14 cellular contexts compared by ENCODE assay signal in genomic region chr1:26016258-26016943, GRCh38. TPM values are rescaled to one million over a fixed set of nuclear protein-coding genes. Genes with fewer than 3 reads are reported as not detected.
DNase-seq lines count a peak whose midpoint lies in the region; ATAC-seq and FAIRE-seq lines count a peak whose summit lies in the region.
"Had no signal": no experiment of that assay in that cellular context is flagged by ENCODE, and none has a peak within 500 bp of the region (broad histone marks: within the 10 kb centered on the region; RNA-seq: fewer than 3 reads in every experiment).

No MANE protein-coding gene starts in this region.

- peak overlapping the region; percentile 58 for H3K27ac ChIP-seq in KOPT-K1 (ENCODE audit: low read depth, low read length, poor library complexity, severe bottlenecking)
- H3K27ac ChIP-seq: ascending aorta, C4-2B had no signal

- DNase-seq in EH (ENCODE audit: low read depth) (peak; percentile 38), SKM-1 (lab: John Stamatoyannopoulos, UW; ENCODE audit: unreplicated experiment) (peak; percentile 59), myocyte (ENCODE audit: low read depth) (peak; percentile 74), DMS153 treated with DMSO at 0.1 percent for 48 hours (lab: John Stamatoyannopoulos, UW; ENCODE audit: unreplicated experiment) (no peak), HTR-8/SVneo (ENCODE audit: insufficient read length, low spot score) (no peak)
- DNase-seq: activated B cell treated with CpG ODN at 0.5 μM for 24 hours; stimulated activated CD4-positive, alpha-beta T cell treated with anti-CD3 and anti-CD28 coated beads, Interleukin-4, amount 100 ng/mL, for 24 hours had no signal

- no peak for FAIRE-seq in HTR-8/SVneo (lab: Jason Lieb, UNC)

- H3K36me3 ChIP-seq in KOPT-K1 (ENCODE audit: insufficient read depth, low read length): no peaks in the 10 kb centered on the region
- H3K36me3 ChIP-seq: ascending aorta had no signal

- H3K9me3 ChIP-seq in KOPT-K1 (ENCODE audit: insufficient read depth, low read length, poor library complexity, severe bottlenecking): no peaks in the 10 kb centered on the region
- H3K9me3 ChIP-seq: ascending aorta had no signal

- ATAC-seq in HG02973 (IDR thresholded peaks at IDR 0.05; ENCODE audit: unreplicated experiment) (no peak), HG03520 (IDR thresholded peaks at IDR 0.05; ENCODE audit: unreplicated experiment) (no peak)

RNA-seq across cellular contexts. Expression of gene EXTL1, which starts 5.2 kb away (rescaled TPM):
- total RNA-seq in myocyte: 12.8 and 20.1 TPM in 2 replicates
- polyA plus RNA-seq in myocyte (2012): 56.8 TPM
- total RNA-seq: activated B cell treated with CpG ODN at 0.5 μM for 24 hours, pulmonary artery endothelial cell had no signal

RNA-seq across cellular contexts. Expression of gene PAFAH2, which starts 18.5 kb away (rescaled TPM):
- 18.0 and 45.2 TPM in 2 replicates for total RNA-seq in myocyte
- 19.3 TPM for polyA plus RNA-seq in myocyte (2012)

RNA-seq across cellular contexts. Expression of gene SLC30A2, which starts 29.5 kb away (rescaled TPM):
- total RNA-seq in myocyte: 0.10 and 0.21 TPM in 2 replicates
- 0.54 TPM for polyA plus RNA-seq in myocyte (2012)
- total RNA-seq: activated B cell treated with CpG ODN at 0.5 μM for 24 hours, ascending aorta, pulmonary artery endothelial cell had no signal

RNA-seq across cellular contexts. Expression of gene TRIM63, which starts 51.0 kb away (rescaled TPM):
- 18.6 and 26.2 TPM in 2 replicates for total RNA-seq in myocyte
- polyA plus RNA-seq in myocyte (2012): 9.7 TPM
- total RNA-seq: activated B cell treated with CpG ODN at 0.5 μM for 24 hours, ascending aorta, H9, pulmonary artery endothelial cell had no signal

Comparison
In these comparisons a context has a peak if more than half of its experiments do, and no peak if none do; other contexts are left out.
1. DNase-seq: peak in EH (single experiment), SKM-1 (single experiment) and myocyte (single experiment); none in DMS153 treated with DMSO at 0.1 percent for 48 hours (single experiment) and HTR-8/SVneo (single experiment).